In genomic region chr3:125192190-125193035, GRCh38 we compare ENCODE assay signal across 12 cellular contexts. TPM values are rescaled to one million over a fixed set of nuclear protein-coding genes. Genes with fewer than 3 reads are reported as not detected.
DNase-seq lines count a peak whose midpoint lies in the region; ATAC-seq and TF ChIP-seq lines count a peak whose summit lies in the region.
"Had no signal": no experiment of that assay in that cellular context is flagged by ENCODE, and none has a peak within 500 bp of the region (broad histone marks: within the 10 kb centered on the region; RNA-seq: fewer than 3 reads in every experiment).

No MANE protein-coding gene starts in this region.

- ATAC-seq in GM21447 (IDR thresholded peaks at IDR 0.05; ENCODE audit: unreplicated experiment) = peak; percentile 72
- peak; percentile 63 for ATAC-seq in HG03432 (IDR thresholded peaks at IDR 0.05; ENCODE audit: unreplicated experiment)
- no peak for ATAC-seq in left cardiac atrium

- intact Hi-C loops in head of caudate nucleus (cut with DNase I) = no loop called here
- intact Hi-C loops in vagina (cut with DNase I) = no loop called here
- intact Hi-C loops in left cardiac atrium (cut with DNase I) = loop anchor here in 1 of 2 donors (10.0 kb wide), 1 partner anchor 658 kb away; no protein-coding TSS in a partner anchor

- no peaks in the 10 kb centered on the region for H3K9me3 ChIP-seq in vagina
- H3K9me3 ChIP-seq: Caco-2 had no signal

- H3K36me3 ChIP-seq in vagina = no peaks in the 10 kb centered on the region

- peak in 22 of 42 donors; percentile 5 to 76 (median 36) for DNase-seq in head of caudate nucleus
- DNase-seq in NCI-H2227 treated with DMSO at 0.1 percent for 48 hours (lab: John Stamatoyannopoulos, UW) = no peak
- no peak for DNase-seq in vagina (ENCODE audit: extremely low spot score in 2 of 2)
- DNase-seq in activated naive CD4-positive, alpha-beta T cell (lab: John Stamatoyannopoulos, UW) = no peak
- no peak for DNase-seq in left cardiac atrium
- DNase-seq: activated T-cell treated with anti-CD3 and anti-CD28 coated beads, Interleukin-2, amount 50 U/mL, for 4 hours; Caco-2; effector CD4-positive, alpha-beta T cell; OCI-M1 had no signal

- TF ChIP-seq CTCF in GM12875 (IDR thresholded peaks at IDR 0.05; ENCODE audit: borderline replicate concordance, insufficient read depth, low read depth, low read length) (peak; percentile 67), vagina (IDR thresholded peaks at IDR 0.05) (no peak)

- H3K27ac ChIP-seq in vagina = no peak overlapping the region

- no peaks in the 10 kb centered on the region for H3K27me3 ChIP-seq in vagina

- H3K4me3 ChIP-seq in GM12875 (ENCODE audit: low read depth, low read length) = no peak overlapping the region
- no peak overlapping the region for H3K4me3 ChIP-seq in vagina

- no peak for TF ChIP-seq POLR2A in vagina (IDR thresholded peaks at IDR 0.05)

- H3K4me1 ChIP-seq in vagina = peaks cover 4% of the 10 kb centered on the region
- H3K4me1 ChIP-seq: Caco-2 had no signal

RNA-seq across cellular contexts. Expression of gene SLC12A8, which starts 20.1 kb away (rescaled TPM):
- total RNA-seq in vagina = 6.1 TPM
- total RNA-seq in left cardiac atrium = under 1 TPM; 0.80 to 0.92 TPM

Comparison
In these comparisons a context has a peak if more than half of its experiments do, and no peak if none do; other contexts are left out.
1. ATAC-seq: peak in GM21447 (single experiment) and HG03432 (single experiment); none in left cardiac atrium (0 of 2).
2. DNase-seq: peak in head of caudate nucleus (22 of 42); none in NCI-H2227 treated with DMSO at 0.1 percent for 48 hours (single experiment), vagina (0 of 2), activated naive CD4-positive, alpha-beta T cell (0 of 4) and left cardiac atrium (single experiment).